29 cellular contexts compared by ENCODE assay signal in the genomic region with DNA sequence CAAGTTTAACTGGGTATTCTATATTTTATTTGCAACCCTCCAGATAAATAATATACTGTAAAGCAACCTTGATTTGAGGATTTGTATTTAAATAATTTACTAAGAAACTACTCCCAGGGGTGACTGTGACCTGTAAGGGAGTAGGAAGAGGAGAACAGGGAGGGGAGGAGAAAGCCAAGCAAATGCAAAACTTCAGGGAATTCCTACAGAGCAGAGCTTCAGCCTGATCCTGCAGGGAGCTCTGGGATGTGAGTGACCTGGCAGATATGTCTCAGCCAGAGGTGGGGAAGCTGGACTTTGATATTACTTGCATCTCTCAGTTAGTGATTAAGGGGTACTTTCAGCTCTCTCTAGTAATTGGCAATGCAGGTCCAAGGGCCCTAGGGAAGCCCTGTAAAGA.
"Had no signal": no experiment of that assay in that cellular context is flagged by ENCODE, and none has a peak within 500 bp of the region (broad histone marks: within the 10 kb centered on the region; RNA-seq: fewer than 3 reads in every experiment).

No MANE protein-coding gene starts in this region.

- H3K4me2 ChIP-seq: PC-9 had no signal

- FAIRE-seq: bronchial epithelial cell, RCC 7860 had no signal

- DNase-seq: activated CD4-positive, alpha-beta T cell treated with anti-CD3 and anti-CD28 coated beads, Interleukin-2, amount 10 ng/mL, durations not matched to agents 24 days and 14 days; activated CD4-positive, alpha-beta T cell treated with anti-CD3 and anti-CD28 coated beads, Interleukin-2, amount 50 U/mL, for 4 hours; activated CD8-positive, alpha-beta T cell treated with anti-CD3 and anti-CD28 coated beads for 36 hours; activated naive CD4-positive, alpha-beta T cell treated with anti-CD3 and anti-CD28 coated beads, Interleukin-2, amount 10 ng/mL, durations not matched to agents 7 days and 5 days; activated naive CD8-positive, alpha-beta T cell treated with anti-CD3 and anti-CD28 coated beads, Interleukin-2, amount 50 U/mL, for 24 hours; activated T-cell treated with anti-CD3 and anti-CD28 coated beads, Interleukin-2, amount 50 U/mL, for 4 hours; anterior cingulate cortex; caudate nucleus; cerebellar nuclear complex; Kasumi-1; KG1; MG63; NCI-H1048; NCI-H1105 treated with DMSO at 0.1 percent for 48 hours; NCI-H1436; NCI-H1694; NCI-H1930; NCI-H2081 treated with DMSO at 0.1 percent for 48 hours; NCI-H345; NCI-H524 treated with DMSO at 0.1 percent for 48 hours; NK-92 treated with Interleukin-12 subunit alpha and Interleukin-12 subunit beta, amount 100 ng/mL, for 24 hours; PC-9; SIG-M5; T1000; WERI-Rb-1 had no signal

- H3K4me3 ChIP-seq: MG63, PC-9 had no signal

- H2AFZ ChIP-seq: PC-9 had no signal

- H3K9me3 ChIP-seq: MG63 had no signal

- H3K36me3 ChIP-seq: MG63, WERI-Rb-1 had no signal

- H3K27me3 ChIP-seq: MG63 had no signal

- H3K27ac ChIP-seq: PC-9, RWPE1, WERI-Rb-1 had no signal

- ATAC-seq: activated CD8-positive, alpha-beta T cell treated with anti-CD3 and anti-CD28 coated beads for 36 hours; activated naive CD8-positive, alpha-beta T cell treated with anti-CD3 and anti-CD28 coated beads, Interleukin-2, amount 50 U/mL, for 24 hours; activated T-cell treated with anti-CD3 and anti-CD28 coated beads, Interleukin-2, amount 50 U/mL, for 4 hours; Right ventricle myocardium inferior had no signal
